1 cellular context compared by ENCODE assay signal in the genomic region with DNA sequence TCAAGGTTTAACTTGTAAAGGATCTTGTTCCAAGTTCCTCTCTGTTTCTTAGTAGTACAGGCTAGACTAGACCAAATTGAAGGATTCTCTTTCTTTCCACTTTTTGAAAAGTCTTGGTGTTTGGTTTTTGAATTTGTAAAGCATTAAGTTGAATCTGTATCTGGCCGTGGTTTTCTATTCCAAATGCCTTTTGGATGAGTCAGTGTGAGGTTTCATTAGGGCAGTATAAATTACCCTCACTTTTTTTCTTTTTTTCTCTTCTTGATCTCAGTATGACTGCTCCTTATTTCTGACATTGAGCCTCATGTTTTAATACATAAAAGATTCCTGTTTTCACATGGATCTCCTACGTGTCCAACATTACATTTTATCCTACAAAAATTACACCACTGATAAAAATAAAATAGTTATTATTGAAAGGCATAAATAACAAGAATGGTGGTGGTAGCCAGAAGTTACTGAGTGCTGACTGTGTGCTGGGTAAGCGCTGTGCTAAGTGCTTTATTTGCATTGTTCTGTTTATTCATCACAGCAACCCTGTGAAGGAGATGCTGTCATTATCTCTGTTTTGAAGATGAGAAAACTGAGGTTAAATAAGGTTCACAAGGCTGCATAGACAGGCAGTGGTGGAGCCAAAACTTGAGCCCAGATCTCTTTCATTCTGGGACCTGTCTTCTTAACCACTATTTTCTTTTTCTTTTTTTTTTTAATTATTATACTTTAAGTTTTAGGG.
TF ChIP-seq lines count a peak whose summit lies in the region.

No MANE protein-coding gene starts in this region.

TF ChIP-seq in GM12878, 131 proteins besides CTCF, POLR2A, EP300 and RAD21 (continued from another document):
- TF ChIP-seq, protein P1, sequence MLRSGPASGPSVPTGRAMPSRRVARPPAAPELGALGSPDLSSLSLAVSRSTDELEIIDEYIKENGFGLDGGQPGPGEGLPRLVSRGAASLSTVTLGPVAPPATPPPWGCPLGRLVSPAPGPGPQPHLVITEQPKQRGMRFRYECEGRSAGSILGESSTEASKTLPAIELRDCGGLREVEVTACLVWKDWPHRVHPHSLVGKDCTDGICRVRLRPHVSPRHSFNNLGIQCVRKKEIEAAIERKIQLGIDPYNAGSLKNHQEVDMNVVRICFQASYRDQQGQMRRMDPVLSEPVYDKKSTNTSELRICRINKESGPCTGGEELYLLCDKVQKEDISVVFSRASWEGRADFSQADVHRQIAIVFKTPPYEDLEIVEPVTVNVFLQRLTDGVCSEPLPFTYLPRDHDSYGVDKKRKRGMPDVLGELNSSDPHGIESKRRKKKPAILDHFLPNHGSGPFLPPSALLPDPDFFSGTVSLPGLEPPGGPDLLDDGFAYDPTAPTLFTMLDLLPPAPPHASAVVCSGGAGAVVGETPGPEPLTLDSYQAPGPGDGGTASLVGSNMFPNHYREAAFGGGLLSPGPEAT (IDR thresholded peaks at IDR 0.05; ENCODE audit: low read depth): no peak
- TF ChIP-seq EED (IDR thresholded peaks at IDR 0.05; ENCODE audit: low read depth) (no peak), TAF1 (IDR thresholded peaks at IDR 0.05; ENCODE audit: borderline replicate concordance, low read depth, low read length) (no peak), SPI1 (IDR thresholded peaks at IDR 0.05; ENCODE audit: borderline replicate concordance, insufficient read depth, low read depth, low read length) (no peak), RBBP5 (conservative IDR thresholded peaks at IDR 0.05) (no peak), ETV6 (conservative IDR thresholded peaks at IDR 0.05 in 1 of 2, IDR thresholded peaks at IDR 0.05 in 1 of 2; ENCODE audit: borderline replicate concordance in 1 of 2, low read depth in 1 of 2) (no peak), ZNF274 (IDR thresholded peaks at IDR 0.05; ENCODE audit: insufficient read depth, insufficient read length) (no peak), FOXM1 (IDR thresholded peaks at IDR 0.05; ENCODE audit: low read depth, low read length) (no peak), EZH2 (IDR thresholded peaks at IDR 0.05; ENCODE audit: borderline replicate concordance, control insufficient read depth, low read depth, low read length) (no peak), MYC (IDR thresholded peaks at IDR 0.05; ENCODE audit: insufficient read depth, insufficient read length, insufficient replicate concordance, low read length, severe bottlenecking) (no peak), CHD1 (IDR thresholded peaks at IDR 0.05; ENCODE audit: low read depth, low read length) (no peak)
